Comparison of ENCODE assay signal across 15 cellular contexts in the genomic region with DNA sequence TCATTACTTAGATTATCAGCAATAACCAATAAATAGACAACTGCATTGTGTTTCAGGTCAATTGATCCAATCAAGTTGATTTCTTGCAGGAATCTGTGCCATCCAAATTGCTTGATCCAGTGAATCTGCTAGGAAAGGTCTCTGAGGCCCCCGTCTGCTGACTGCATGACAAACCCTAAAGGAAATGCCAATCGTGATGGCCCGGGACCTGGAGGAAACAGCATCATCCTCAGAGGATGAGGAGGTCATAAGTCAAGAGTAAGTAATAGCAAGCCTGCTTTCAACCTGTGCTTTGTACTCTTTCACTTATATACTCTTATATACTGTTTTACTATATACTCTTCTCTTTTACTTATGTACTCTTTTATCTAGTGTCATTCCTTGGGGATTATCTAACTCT. TPM values are rescaled to one million over a fixed set of nuclear protein-coding genes. Genes with fewer than 3 reads are reported as not detected.
DNase-seq lines count a peak whose midpoint lies in the region; TF ChIP-seq lines count a peak whose summit lies in the region.
"Had no signal": no experiment of that assay in that cellular context is flagged by ENCODE, and none has a peak within 500 bp of the region (broad histone marks: within the 10 kb centered on the region; RNA-seq: fewer than 3 reads in every experiment).

No MANE protein-coding gene starts in this region.

- H3K9ac ChIP-seq in mammary epithelial cell (ENCODE audit: insufficient read depth, low read length) (no peak overlapping the region), skeletal muscle satellite cell (ENCODE audit: low read depth, low read length) (no peak overlapping the region)

- H3K4me1 ChIP-seq in mammary epithelial cell (ENCODE audit: insufficient read depth, low read length) (peaks cover 19% of the 10 kb centered on the region), skeletal muscle satellite cell (ENCODE audit: control insufficient read depth, insufficient read depth, low read length) (peaks cover 13% of the 10 kb centered on the region)

- DNase-seq in activated naive CD4-positive, alpha-beta T cell treated with anti-CD3 and anti-CD28 coated beads, Interleukin-2, amount 10 ng/mL, durations not matched to agents 7 days and 5 days = no peak
- DNase-seq in activated naive CD4-positive, alpha-beta T cell (lab: John Stamatoyannopoulos, UW) = no peak
- DNase-seq in M059J (ENCODE audit: low read depth) = peak; percentile 7
- DNase-seq in mammary epithelial cell = no peak
- DNase-seq in NCI-H2029 treated with DMSO at 0.1 percent for 48 hours (lab: John Stamatoyannopoulos, UW) = no peak
- no peak for DNase-seq in coronary artery (ENCODE audit: low spot score)
- DNase-seq in amniotic stem cell (lab: John Stamatoyannopoulos, UW) = no peak
- DNase-seq: caudate nucleus; DMS79 treated with DMSO at 0.1 percent for 48 hours; NCI-H187; nucleus accumbens; stimulated activated naive CD8-positive, alpha-beta T cell treated with anti-CD3 and anti-CD28 coated beads, Interleukin-15, Interleukin-2, amounts not matched to agents 100 U/mL and 50 U/mL, for 24 hours had no signal

- H3K36me3 Mint-ChIP-seq in activated naive CD4-positive, alpha-beta T cell treated with anti-CD3 and anti-CD28 coated beads, Interleukin-2, amount 10 ng/mL, durations not matched to agents 7 days and 5 days = peaks cover 18% of the 10 kb centered on the region

- H3K4me2 ChIP-seq in mammary epithelial cell (ENCODE audit: insufficient read depth, low read depth, low read length) = peak overlapping the region; percentile 8
- H3K4me2 ChIP-seq in skeletal muscle satellite cell (ENCODE audit: low read length) = peak overlapping the region; percentile 22

- H3K36me3 ChIP-seq in mammary epithelial cell (ENCODE audit: insufficient read depth, low read length) = no peaks in the 10 kb centered on the region
- peaks cover 6% of the 10 kb centered on the region for H3K36me3 ChIP-seq in skeletal muscle satellite cell (ENCODE audit: insufficient read depth, low read length)

- no peaks in the 10 kb centered on the region for H3K9me3 ChIP-seq in mammary epithelial cell (replicated peaks; ENCODE audit: insufficient read depth, low read length)
- H3K9me3 ChIP-seq in skeletal muscle satellite cell (replicated peaks; ENCODE audit: low read length) = no peaks in the 10 kb centered on the region

- 67% methylated on average over 3 of the region's 3 CpGs for WGBS in mammary epithelial cell (ENCODE audit: low coverage, missing lambda C conversion rate)

- peaks cover 33% of the 10 kb centered on the region for H3K4me1 Mint-ChIP-seq in activated naive CD4-positive, alpha-beta T cell treated with anti-CD3 and anti-CD28 coated beads, Interleukin-2, amount 10 ng/mL, durations not matched to agents 7 days and 5 days

- BruUV-seq in mammary epithelial cell (replicated peaks; lab: Mats Ljungman, UMichigan) = no TSS peak

- H3K27ac ChIP-seq in mammary epithelial cell (ENCODE audit: insufficient read depth, low read depth, low read length) (no peak overlapping the region), coronary artery (no peak overlapping the region)
- H3K27ac ChIP-seq: skin epidermis had no signal

- intact Hi-C loops in mammary epithelial cell (cut with micrococcal nuclease) = no loop called here

- no peak for TF ChIP-seq CTCF in mammary epithelial cell (conservative IDR thresholded peaks at IDR 0.05 in 1 of 2, IDR thresholded peaks at IDR 0.05 in 1 of 2; ENCODE audit: extremely low read depth in 1 of 2, insufficient read depth in 1 of 2, low read depth in 1 of 2, low read length in 2 of 2)
- TF ChIP-seq CTCF in coronary artery (IDR thresholded peaks at IDR 0.05) = no peak

- H4K20me1 ChIP-seq in mammary epithelial cell (ENCODE audit: insufficient read depth, low read length) = no peaks in the 10 kb centered on the region

- CTCF ChIA-PET in activated naive CD4-positive, alpha-beta T cell treated with anti-CD3 and anti-CD28 coated beads, Interleukin-2, amount 10 ng/mL, durations not matched to agents 7 days and 5 days (lab: Charles Lee) = interaction anchor here (1.3 kb wide), 1 partner anchor 9 kb away, joined by 6 read pairs; no protein-coding TSS in a partner anchor
- CTCF ChIA-PET in mammary epithelial cell (lab: Charles Lee; ENCODE audit: low non-redundant PET) = no interaction called here

- H3K27me3 ChIP-seq in mammary epithelial cell (ENCODE audit: insufficient read depth, low read length) (no peaks in the 10 kb centered on the region), skeletal muscle satellite cell (ENCODE audit: control insufficient read depth, insufficient read depth, low read length) (no peaks in the 10 kb centered on the region)

- H3K79me2 ChIP-seq in mammary epithelial cell (ENCODE audit: insufficient read depth, low read length) = peaks cover 66% of the 10 kb centered on the region

- H3K4me3 ChIP-seq in mammary epithelial cell (replicated peaks in 1 of 3; ENCODE audit: insufficient read depth in 1 of 3, low read depth in 2 of 3, low read length in 3 of 3) = no peak overlapping the region
- no peak overlapping the region for H3K4me3 ChIP-seq in skeletal muscle satellite cell (ENCODE audit: low read length)
- H3K4me3 ChIP-seq in coronary artery = no peak overlapping the region
- H3K4me3 ChIP-seq: lung had no signal

- peak overlapping the region; percentile 92 for H3K4me3 Mint-ChIP-seq in activated naive CD4-positive, alpha-beta T cell treated with anti-CD3 and anti-CD28 coated beads, Interleukin-2, amount 10 ng/mL, durations not matched to agents 7 days and 5 days

- in situ Hi-C loops in mammary epithelial cell (cut with MboI; ENCODE audit: low sequenced_read_pairs in 2 of 2) = loop anchor here in 1 of 2 donors (25.0 kb wide), 1 partner anchor 526 kb away; a partner anchor contains a TSS

- H2AFZ ChIP-seq in mammary epithelial cell (ENCODE audit: low read depth, low read length) = no peak overlapping the region

- H3K9me3 Mint-ChIP-seq in activated naive CD4-positive, alpha-beta T cell treated with anti-CD3 and anti-CD28 coated beads, Interleukin-2, amount 10 ng/mL, durations not matched to agents 7 days and 5 days = no peaks in the 10 kb centered on the region

- dilution Hi-C loops in mammary epithelial cell (cut with HindIII; ENCODE audit: low sequenced_read_pairs) = no loop called here

- no peak overlapping the region for H3K27ac Mint-ChIP-seq in activated naive CD4-positive, alpha-beta T cell treated with anti-CD3 and anti-CD28 coated beads, Interleukin-2, amount 10 ng/mL, durations not matched to agents 7 days and 5 days

- peaks cover 6% of the 10 kb centered on the region for H3K27me3 Mint-ChIP-seq in activated naive CD4-positive, alpha-beta T cell treated with anti-CD3 and anti-CD28 coated beads, Interleukin-2, amount 10 ng/mL, durations not matched to agents 7 days and 5 days

RNA-seq across cellular contexts. Expression of a gene that starts 1.9 kb away (rescaled TPM):
- total RNA-seq in M059J (2014; rRNA removed; shearing (Covaris generic)) = 31.0 and 42.8 TPM in 2 replicates
- 10 to 100 TPM; 22.2 to 37.0 TPM for total RNA-seq in mammary epithelial cell
- polyA plus RNA-seq in mammary epithelial cell = 12.2 TPM
- 137 TPM for polyA minus RNA-seq in mammary epithelial cell
- total RNA-seq in skeletal muscle satellite cell (2012; rRNA removed) = 17.3 and 19.3 TPM in 2 replicates

RNA-seq across cellular contexts. Expression of a gene that starts 2.3 kb away (rescaled TPM):
- 22.7 and 37.5 TPM in 2 replicates for total RNA-seq in M059J (2014; rRNA removed; shearing (Covaris generic))
- total RNA-seq in mammary epithelial cell = 10 to 100 TPM in 1 of 2 donors, 1 to 10 TPM in 1; 9.5 to 26.9 TPM
- polyA plus RNA-seq in mammary epithelial cell = 48.3 TPM
- 47.4 TPM for polyA minus RNA-seq in mammary epithelial cell
- total RNA-seq in skeletal muscle satellite cell (2012; rRNA removed) = 5.5 and 6.6 TPM in 2 replicates
